In genomic region chr1:182752827-182753104, GRCh38 we compare ENCODE assay signal across 24 cellular contexts. TPM values are rescaled to one million over a fixed set of nuclear protein-coding genes. Genes with fewer than 3 reads are reported as not detected.
DNase-seq lines count a peak whose midpoint lies in the region; ATAC-seq, FAIRE-seq and TF ChIP-seq lines count a peak whose summit lies in the region.
"Had no signal": no experiment of that assay in that cellular context is flagged by ENCODE, and none has a peak within 500 bp of the region (broad histone marks: within the 10 kb centered on the region; RNA-seq: fewer than 3 reads in every experiment).

No MANE protein-coding gene starts in this region.

- H2BK120ac ChIP-seq in neuronal stem cell (ENCODE audit: low read depth, low read length), result no peak overlapping the region

- H3K4me3 ChIP-seq in GM23338 (no peak overlapping the region), astrocyte (ENCODE audit: insufficient read depth, low read depth, low read length) (no peak overlapping the region), neuronal stem cell (ENCODE audit: low read length in 2 of 2) (no peak overlapping the region), smooth muscle cell (no peak overlapping the region), thyroid gland (replicated peaks in 1 of 3) (no peak overlapping the region)
- H3K4me3 ChIP-seq: GM23248 had no signal

- H3K9ac ChIP-seq in astrocyte (ENCODE audit: low read length) (no peak overlapping the region), neuronal stem cell (ENCODE audit: low read depth, low read length, poor library complexity) (no peak overlapping the region), smooth muscle cell (ENCODE audit: low read depth) (no peak overlapping the region)
- H3K9ac ChIP-seq: GM23248 had no signal

- H3K27ac Mint-ChIP-seq in GM23338, result no peak overlapping the region
- H3K27ac Mint-ChIP-seq in astrocyte (ENCODE audit: unreplicated experiment), result no peak overlapping the region
- H3K27ac Mint-ChIP-seq: CD14-positive monocyte; CD8-positive, alpha-beta memory T cell had no signal

- TF ChIP-seq POLR2A in thyroid gland (IDR thresholded peaks at IDR 0.05), result no peak

- no peak overlapping the region for H3K4me2 ChIP-seq in GM23338
- H3K4me2 ChIP-seq in astrocyte (ENCODE audit: low read length), result peak overlapping the region; percentile 61
- no peak overlapping the region for H3K4me2 ChIP-seq in neuronal stem cell (ENCODE audit: insufficient read depth, low read length, poor library complexity, severe bottlenecking)
- H3K4me2 ChIP-seq in smooth muscle cell, result peak overlapping the region; percentile 5

- ATAC-seq in GM23338, result no peak
- no peak for ATAC-seq in GM19397 (IDR thresholded peaks at IDR 0.05; ENCODE audit: unreplicated experiment)
- ATAC-seq: SK-N-SH treated with all-trans-retinoic acid at 6 μM for 48 hours had no signal

- H3K9me2 ChIP-seq in GM23338 (ENCODE audit: insufficient read depth), result no peaks in the 10 kb centered on the region

- no peaks in the 10 kb centered on the region for H3K27me3 ChIP-seq in GM23338 (ENCODE audit: insufficient read depth)
- no peaks in the 10 kb centered on the region for H3K27me3 ChIP-seq in astrocyte (ENCODE audit: insufficient read depth, low read length)
- peaks cover 0 to 4% (median 0%) of the 10 kb centered on the region in 3 experiments for H3K27me3 ChIP-seq in neuronal stem cell (ENCODE audit: control insufficient read depth in 3 of 3, insufficient read depth in 3 of 3, low read depth in 1 of 3, low read length in 3 of 3)
- H3K27me3 ChIP-seq in smooth muscle cell (ENCODE audit: low read depth), result no peaks in the 10 kb centered on the region
- no peaks in the 10 kb centered on the region for H3K27me3 ChIP-seq in thyroid gland

- H3K9me3 Mint-ChIP-seq in GM23338 (no peaks in the 10 kb centered on the region), astrocyte (ENCODE audit: unreplicated experiment) (no peaks in the 10 kb centered on the region)
- H3K9me3 Mint-ChIP-seq: CD8-positive, alpha-beta memory T cell had no signal

- intact Hi-C loops in thyroid gland (cut with DNase I), result no loop called here

- no peak overlapping the region for H3K23ac ChIP-seq in neuronal stem cell (ENCODE audit: low read depth, low read length, poor library complexity)

- H3K4me1 ChIP-seq in GM23338 (ENCODE audit: insufficient read depth) (no peaks in the 10 kb centered on the region), astrocyte (ENCODE audit: insufficient read depth, low read length) (peaks cover 13% of the 10 kb centered on the region), neuronal stem cell (ENCODE audit: control insufficient read depth in 2 of 2, insufficient read depth in 1 of 2, low read depth in 1 of 2, low read length in 2 of 2) (peaks cover 11 to 12% of the 10 kb centered on the region in 2 donors), smooth muscle cell (ENCODE audit: low read depth) (no peaks in the 10 kb centered on the region), thyroid gland (no peaks in the 10 kb centered on the region)

- no peak overlapping the region for H4K91ac ChIP-seq in neuronal stem cell (ENCODE audit: low read depth, low read length, poor library complexity)

- WGBS in neuronal stem cell (ENCODE audit: extremely low coverage in 2 of 2, insufficient read length in 2 of 2, insufficient replicate concordance in 1 of 2), 2 donors, result no CpG with 5 or more reads among the region's 6 CpGs
- 87% methylated on average over 6 of the region's 6 CpGs for WGBS in smooth muscle cell (ENCODE audit: low lambda C conversion rate)
- WGBS in thyroid gland, 2 donors, result 86 to 91% methylated on average over 6 of the region's 6 CpGs

- no peak overlapping the region for H2BK5ac ChIP-seq in neuronal stem cell (ENCODE audit: low read length)

- H3K9me3 ChIP-seq in astrocyte (ENCODE audit: insufficient read depth, low read depth, low read length), result no peaks in the 10 kb centered on the region
- H3K9me3 ChIP-seq in neuronal stem cell (replicated peaks in 1 of 2; ENCODE audit: control insufficient read depth in 2 of 2, insufficient read depth in 1 of 2, low read depth in 1 of 2, low read length in 2 of 2), result no peaks in the 10 kb centered on the region
- no peaks in the 10 kb centered on the region for H3K9me3 ChIP-seq in smooth muscle cell (replicated peaks; ENCODE audit: low read depth)
- H3K9me3 ChIP-seq in thyroid gland, result no peaks in the 10 kb centered on the region

- H3K36me3 ChIP-seq in GM23338 (ENCODE audit: insufficient read depth) (no peaks in the 10 kb centered on the region), astrocyte (ENCODE audit: insufficient read depth, low read length) (no peaks in the 10 kb centered on the region), neuronal stem cell (replicated peaks in 1 of 2; ENCODE audit: control insufficient read depth in 2 of 2, insufficient read depth in 2 of 2, low read length in 2 of 2) (no peaks in the 10 kb centered on the region), smooth muscle cell (ENCODE audit: low read depth) (no peaks in the 10 kb centered on the region), thyroid gland (no peaks in the 10 kb centered on the region)

- H3K79me1 ChIP-seq in neuronal stem cell (ENCODE audit: low read depth, low read length), result no peaks in the 10 kb centered on the region

- H3K79me2 ChIP-seq in GM23338 (replicated peaks; ENCODE audit: insufficient read depth) (no peaks in the 10 kb centered on the region), astrocyte (ENCODE audit: insufficient read depth, low read length) (no peaks in the 10 kb centered on the region), smooth muscle cell (ENCODE audit: low read depth) (no peaks in the 10 kb centered on the region)

- TF ChIP-seq CTCF in GM23338 (conservative IDR thresholded peaks at IDR 0.05; ENCODE audit: low read depth in 2 of 2) (no peak), astrocyte (IDR thresholded peaks at IDR 0.05; ENCODE audit: insufficient read depth, low read depth, low read length) (no peak), smooth muscle cell (IDR thresholded peaks at IDR 0.05; ENCODE audit: borderline replicate concordance, insufficient read depth, poor library complexity, severe bottlenecking) (no peak), thyroid gland (IDR thresholded peaks at IDR 0.05) (no peak)

- no peak overlapping the region for H3K4me3 Mint-ChIP-seq in GM23338
- no peak overlapping the region for H3K4me3 Mint-ChIP-seq in astrocyte (ENCODE audit: unreplicated experiment)
- H3K4me3 Mint-ChIP-seq: CD14-positive monocyte; CD8-positive, alpha-beta memory T cell had no signal

- H4K20me1 ChIP-seq in GM23338 (replicated peaks; ENCODE audit: insufficient read depth), result no peaks in the 10 kb centered on the region
- no peaks in the 10 kb centered on the region for H4K20me1 ChIP-seq in astrocyte (ENCODE audit: insufficient read depth, low read length)
- no peaks in the 10 kb centered on the region for H4K20me1 ChIP-seq in smooth muscle cell (ENCODE audit: low read depth)

- H2BK15ac ChIP-seq in neuronal stem cell (ENCODE audit: low read length), result no peak overlapping the region

- H3K4ac ChIP-seq in neuronal stem cell (ENCODE audit: low read length), result no peak overlapping the region

- H3F3A ChIP-seq in GM23338 (replicated peaks; ENCODE audit: low read depth) (no peaks in the 10 kb centered on the region), smooth muscle cell (ENCODE audit: low read depth) (no peaks in the 10 kb centered on the region)

- no peak for DNase-seq in GM23338 (ENCODE audit: low spot score)
- DNase-seq in astrocyte (ENCODE audit: low read depth), result no peak
- DNase-seq in neuronal stem cell (ENCODE audit: low spot score), result no peak
- DNase-seq in smooth muscle cell (lab: John Stamatoyannopoulos, UW; ENCODE audit: unreplicated experiment), result no peak
- DNase-seq in GDM1 (lab: John Stamatoyannopoulos, UW), result no peak
- no peak for DNase-seq in thyroid gland
- DNase-seq: CD8-positive, alpha-beta memory T cell; DND-41; NCI-H1048; NCI-H1417; NCI-H1694 treated with DMSO at 0.1 percent for 48 hours; NCI-H2081 treated with DMSO at 0.1 percent for 48 hours; NCI-H2171; NCI-H226; NCI-H510A; NCI-H69; SIG-M5 had no signal

- no peak overlapping the region for H2AK5ac ChIP-seq in neuronal stem cell (ENCODE audit: low read depth, low read length)

- H3K27ac ChIP-seq in GM23338 (ENCODE audit: low read depth) (no peak overlapping the region), astrocyte (ENCODE audit: low read depth, low read length) (peak overlapping the region; percentile 65), neuronal stem cell (replicated peaks; ENCODE audit: low read length) (no peak overlapping the region), smooth muscle cell (ENCODE audit: low read depth) (peak overlapping the region; percentile 27), thyroid gland (peak overlapping the region in 1 of 3 donors; percentile 23)
- H3K27ac ChIP-seq: GM23248, HL-60, RWPE1 had no signal

- H3K36me3 Mint-ChIP-seq in GM23338 (ENCODE audit: low read depth), result no peaks in the 10 kb centered on the region
- no peaks in the 10 kb centered on the region for H3K36me3 Mint-ChIP-seq in astrocyte (ENCODE audit: low read depth, unreplicated experiment)
- H3K36me3 Mint-ChIP-seq: CD14-positive monocyte; CD8-positive, alpha-beta memory T cell had no signal

- H4K8ac ChIP-seq in neuronal stem cell (ENCODE audit: low read depth, low read length), result no peak overlapping the region

- H3K27me3 Mint-ChIP-seq in GM23338 (ENCODE audit: insufficient read depth, low read depth, poor library complexity) (no peaks in the 10 kb centered on the region), astrocyte (ENCODE audit: low read depth, unreplicated experiment) (no peaks in the 10 kb centered on the region)

- no peak overlapping the region for H3K18ac ChIP-seq in neuronal stem cell (ENCODE audit: low read length)

- no peak overlapping the region for H2BK12ac ChIP-seq in neuronal stem cell (ENCODE audit: low read length)

- no peak overlapping the region for H3K14ac ChIP-seq in neuronal stem cell (ENCODE audit: low read length)

- H2AFZ ChIP-seq in GM23338, result peak overlapping the region; percentile 85
- H2AFZ ChIP-seq in astrocyte (ENCODE audit: low read depth, low read length), result peak overlapping the region; percentile 61
- H2AFZ ChIP-seq in neuronal stem cell (ENCODE audit: low read length), result peak overlapping the region; percentile 12
- H2AFZ ChIP-seq in smooth muscle cell (ENCODE audit: low read depth), result no peak overlapping the region
- H2AFZ ChIP-seq: GM23248 had no signal

- H3K4me1 Mint-ChIP-seq in GM23338 (peaks cover 3% of the 10 kb centered on the region; the same call in 2 of the 3 replicates), astrocyte (ENCODE audit: low read depth, unreplicated experiment) (peaks cover 15% of the 10 kb centered on the region)
- H3K4me1 Mint-ChIP-seq: CD14-positive monocyte; CD8-positive, alpha-beta memory T cell had no signal

- no peak for FAIRE-seq in astrocyte (lab: Jason Lieb, UNC)
- FAIRE-seq: GM18507 had no signal

TF ChIP-seq in GM23338, 12 proteins besides CTCF, POLR2A, EP300 and RAD21 (continues in another document):
- TF ChIP-seq POLR2AphosphoS5 (IDR thresholded peaks at IDR 0.05; ENCODE audit: low read depth), result no peak
- TF ChIP-seq STAT1 (IDR thresholded peaks at IDR 0.05; ENCODE audit: unreplicated experiment), result no peak

RNA-seq across cellular contexts. Expression of gene NPL, which starts 36.8 kb away (rescaled TPM):
- total RNA-seq in GM23338 (2014; rRNA removed; shearing (Covaris generic)), result 1.2 and 2.8 TPM in 2 replicates
- polyA plus RNA-seq in GM23338 (2016; fragmentation: Nextera tagmentation; extraction: Ambion mirVana), result 2.4 TPM in 2 replicates
- total RNA-seq in astrocyte, result 3.3 TPM in 2 replicates
- 2.9 TPM for polyA plus RNA-seq in neuronal stem cell (2013, experiment 1 of 2)
- 3.3 TPM for polyA plus RNA-seq in neuronal stem cell (2013, experiment 2 of 2)
- 1.3 and 2.1 TPM in 2 replicates for total RNA-seq in smooth muscle cell
- 1.4 and 2.3 TPM in 2 replicates for polyA plus RNA-seq in smooth muscle cell
- 10 to 100 TPM in 1 of 4 donors, 1 to 10 TPM in 3; 4.2 to 13.2 (median 8.0) TPM for total RNA-seq in thyroid gland

Comparison
In these comparisons a context has a peak if more than half of its experiments do, and no peak if none do; other contexts are left out.
1. H3K27ac ChIP-seq: peak in astrocyte (single experiment) and smooth muscle cell (single experiment); none in GM23338 (single experiment) and neuronal stem cell (single experiment).
2. H3K4me2 ChIP-seq: peak in astrocyte (single experiment) and smooth muscle cell (single experiment); none in GM23338 (single experiment) and neuronal stem cell (single experiment).